8 cellular contexts compared by ENCODE assay signal in genomic region chr12:121580959-121581680, GRCh38. TPM values are rescaled to one million over a fixed set of nuclear protein-coding genes. Genes with fewer than 3 reads are reported as not detected.
DNase-seq lines count a peak whose midpoint lies in the region; ATAC-seq, FAIRE-seq and TF ChIP-seq lines count a peak whose summit lies in the region.

Gene KDM2B, minus strand, starts transcription at chr12:121581023. Its CDS starts 112 bp downstream, at chr12:121580911.

- H3K27me3 Mint-ChIP-seq in CD14-positive monocyte (ENCODE audit: low read depth in 3 of 3) = peaks cover 4 to 12% (median 7%) of the 10 kb centered on the region in 3 donors

- TF ChIP-seq POLR2A in testis (IDR thresholded peaks at IDR 0.05) = no peak

- H3K4me3 ChIP-seq in HUES64 (ENCODE audit: low read length) (peak within 1 kb of the TSS; percentile 76), testis (peak within 1 kb of the TSS; percentile 59 to 78)

- H3K27me3 ChIP-seq in HUES64 (ENCODE audit: insufficient read depth, low read length) = no peaks in the 10 kb centered on the region
- no peaks in the 10 kb centered on the region for H3K27me3 ChIP-seq in testis

- FAIRE-seq in HTR-8/SVneo (lab: Jason Lieb, UNC) = no peak

- no peaks in the 10 kb centered on the region for H3K36me3 Mint-ChIP-seq in CD14-positive monocyte

- no peaks in the 10 kb centered on the region for H3K9me3 ChIP-seq in HUES64 (ENCODE audit: insufficient read depth, low read depth, low read length)
- no peaks in the 10 kb centered on the region for H3K9me3 ChIP-seq in testis

- H3K9ac ChIP-seq in HUES64 (ENCODE audit: low read depth, low read length) = peak within 1 kb of the TSS; percentile 89

- H3K9me3 Mint-ChIP-seq in CD14-positive monocyte = no peaks in the 10 kb centered on the region

- peaks cover 38% of the 10 kb centered on the region for H3K4me1 Mint-ChIP-seq in CD14-positive monocyte

- no peak for TF ChIP-seq CTCF in CD14-positive monocyte (IDR thresholded peaks at IDR 0.05)
- no peak for TF ChIP-seq CTCF in testis (IDR thresholded peaks at IDR 0.05)

- peak within 1 kb of the TSS; percentile 90 to 98 (median 96) for H3K27ac Mint-ChIP-seq in CD14-positive monocyte

- H3K4me3 Mint-ChIP-seq in CD14-positive monocyte = peak within 1 kb of the TSS; percentile 93 to 98

- H3K36me3 ChIP-seq in HUES64 (ENCODE audit: insufficient read depth, low read length) (peaks cover 8% of the 10 kb centered on the region), testis (ENCODE audit: low read depth, missing control alignments) (no peaks in the 10 kb centered on the region)

- peaks cover 35% of the 10 kb centered on the region for H3K4me1 ChIP-seq in HUES64 (ENCODE audit: insufficient read depth, low read length)
- H3K4me1 ChIP-seq in testis = peaks cover 38% of the 10 kb centered on the region

- H3K27ac ChIP-seq in HUES64 (ENCODE audit: low read depth, low read length) = peak within 1 kb of the TSS; percentile 99
- H3K27ac ChIP-seq in testis = peak within 1 kb of the TSS; percentile 64 to 82

- intact Hi-C loops in CD14-positive monocyte (cut with micrococcal nuclease) = loop anchor here (5.0 kb wide), 3 partner anchors 41 to 46 kb away; partner anchors contain the start of gene ORAI1 (in 1 of the 2)
- intact Hi-C loops in testis (cut with DNase I; ENCODE audit: low total_unique reads) = no loop called here

- no peak for DNase-seq in CD14-positive monocyte (ENCODE audit: low spot score)
- peak; percentile 40 for DNase-seq in activated CD4-positive, alpha-beta T cell treated with anti-CD3 and anti-CD28 coated beads for 48 hours
- DNase-seq in epidermal melanocyte (ENCODE audit: insufficient read length, low spot score) = peak; percentile 28
- no peak for DNase-seq in mesenteric fat pad (ENCODE audit: low spot score)
- peak; percentile 77 for DNase-seq in testis
- no peak for DNase-seq in HTR-8/SVneo (ENCODE audit: insufficient read length, low spot score)

- under 1% methylated on average over 23 of the region's 23 CpGs for WGBS in HUES64
- WGBS in testis, 2 donors = 13% methylated on average over 22 to 23 of the region's 23 CpGs

- no peak for ATAC-seq in GM19452 (IDR thresholded peaks at IDR 0.05; ENCODE audit: unreplicated experiment)

RNA-seq across cellular contexts. Expression of gene KDM2B, which starts in this region (rescaled TPM):
- polyA plus RNA-seq in CD14-positive monocyte (1 to 10 TPM; 9.7 TPM), testis (ENCODE audit: insufficient read depth, low read depth, low replicate concordance) (30.4 TPM)
- polyA plus RNA-seq in HUES64 (2013, experiment 1 of 2) = 83.7 TPM
- polyA plus RNA-seq in HUES64 (2013, experiment 2 of 2) = 82.7 TPM
- total RNA-seq in mesenteric fat pad (17.2 TPM), testis (10 to 100 TPM; 54.9 to 59.8 TPM)

Comparison
In these comparisons a context has a peak if more than half of its experiments do, and no peak if none do; other contexts are left out.
1. DNase-seq: peak in activated CD4-positive, alpha-beta T cell treated with anti-CD3 and anti-CD28 coated beads for 48 hours (single experiment), epidermal melanocyte (single experiment) and testis (single experiment); none in CD14-positive monocyte (single experiment), mesenteric fat pad (single experiment) and HTR-8/SVneo (single experiment).